Comparison of ENCODE assay signal across 1 cellular context in the genomic region with DNA sequence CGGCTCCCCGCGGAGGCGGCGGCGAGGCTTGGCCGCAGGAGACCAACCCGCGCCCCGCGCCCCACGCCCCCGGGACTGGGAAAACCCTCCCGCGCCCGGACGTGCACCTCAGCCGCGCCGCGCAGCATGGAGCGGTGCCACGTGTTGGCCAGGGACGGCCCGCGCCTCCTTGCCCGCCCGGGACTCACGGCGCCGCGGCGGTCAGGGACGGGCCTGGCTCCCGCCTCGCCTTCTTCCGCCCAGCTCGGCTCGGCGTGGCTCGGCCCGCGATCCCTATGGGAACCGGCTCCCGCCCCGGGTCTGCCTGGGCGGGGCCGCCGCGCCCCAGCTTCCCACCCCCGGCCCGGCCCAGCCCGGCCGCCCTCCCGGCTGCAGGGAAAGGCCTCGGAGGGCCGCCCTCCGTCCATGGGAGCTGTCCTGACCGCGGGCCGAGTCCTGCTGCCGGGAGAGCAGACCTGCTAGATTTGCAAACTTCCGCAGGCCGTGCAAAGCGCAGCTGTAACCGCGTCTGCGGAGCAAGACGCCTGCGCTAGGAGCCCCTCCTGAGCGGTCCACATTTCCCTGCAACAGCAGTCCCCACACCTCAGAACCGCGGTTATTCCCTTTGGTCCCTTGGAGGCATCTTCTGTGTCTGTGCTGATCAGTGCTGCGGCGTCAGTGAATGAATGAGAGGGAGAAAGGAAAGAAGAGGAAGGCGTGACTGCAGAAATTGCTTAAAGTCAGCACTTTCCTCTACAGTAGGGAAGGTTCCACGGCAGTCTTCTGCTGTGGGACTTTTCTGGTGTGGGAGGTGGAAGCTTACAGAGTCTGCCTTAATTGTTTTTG.
TF ChIP-seq lines count a peak whose summit lies in the region.

CDKL1 (minus strand) TSS at position 246 of the 825 bp plus-strand sequence. CDS start 1,013 bp downstream, outside the sequence.

TF ChIP-seq in HepG2, 621 proteins besides CTCF, POLR2A, EP300 and RAD21 (continued from another document and continues in another):
- TF ChIP-seq, protein P1, sequence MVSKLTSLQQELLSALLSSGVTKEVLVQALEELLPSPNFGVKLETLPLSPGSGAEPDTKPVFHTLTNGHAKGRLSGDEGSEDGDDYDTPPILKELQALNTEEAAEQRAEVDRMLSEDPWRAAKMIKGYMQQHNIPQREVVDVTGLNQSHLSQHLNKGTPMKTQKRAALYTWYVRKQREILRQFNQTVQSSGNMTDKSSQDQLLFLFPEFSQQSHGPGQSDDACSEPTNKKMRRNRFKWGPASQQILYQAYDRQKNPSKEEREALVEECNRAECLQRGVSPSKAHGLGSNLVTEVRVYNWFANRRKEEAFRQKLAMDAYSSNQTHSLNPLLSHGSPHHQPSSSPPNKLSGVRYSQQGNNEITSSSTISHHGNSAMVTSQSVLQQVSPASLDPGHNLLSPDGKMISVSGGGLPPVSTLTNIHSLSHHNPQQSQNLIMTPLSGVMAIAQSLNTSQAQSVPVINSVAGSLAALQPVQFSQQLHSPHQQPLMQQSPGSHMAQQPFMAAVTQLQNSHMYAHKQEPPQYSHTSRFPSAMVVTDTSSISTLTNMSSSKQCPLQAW (CRISPR knock-in tag; IDR thresholded peaks at IDR 0.05), result no peak
- TF ChIP-seq ZNF292 (CRISPR knock-in tag; IDR thresholded peaks at IDR 0.05; ENCODE audit: borderline replicate concordance, low read depth) (peak; percentile 83), KDM5A (IDR thresholded peaks at IDR 0.05; ENCODE audit: borderline replicate concordance, low read length) (no peak), ZNF749 (CRISPR knock-in tag; IDR thresholded peaks at IDR 0.05; ENCODE audit: borderline replicate concordance) (no peak), EEA1 (CRISPR knock-in tag; IDR thresholded peaks at IDR 0.05; ENCODE audit: borderline replicate concordance) (0 out of 2 replicates have a peak, but pooled peaks have one; percentile 39), ZNF260 (CRISPR knock-in tag; IDR thresholded peaks at IDR 0.05; ENCODE audit: borderline replicate concordance, low read depth) (no peak), ZNF766 (CRISPR knock-in tag; IDR thresholded peaks at IDR 0.05; ENCODE audit: borderline replicate concordance) (peak; percentile 84; the same call in 1 of the 2 replicates), ZBTB10 (CRISPR knock-in tag; IDR thresholded peaks at IDR 0.05; ENCODE audit: borderline replicate concordance) (peak; percentile 86), NFYB (CRISPR knock-in tag; IDR thresholded peaks at IDR 0.05) (0 out of 2 replicates have a peak, but pooled peaks have one; percentile 6), RBM22 (optimal IDR thresholded peaks at IDR 0.05; ENCODE audit: low read length) (no peak), SRSF9 (IDR thresholded peaks at IDR 0.05; ENCODE audit: borderline replicate concordance, insufficient read depth, low read depth, low read length, poor library complexity, severe bottlenecking) (no peak), MXI1 (IDR thresholded peaks at IDR 0.05; ENCODE audit: borderline replicate concordance, low read depth, low read length) (no peak), HDAC2 (CRISPR knock-in tag; IDR thresholded peaks at IDR 0.05) (no peak), RFX3 (CRISPR knock-in tag; IDR thresholded peaks at IDR 0.05) (no peak), PAWR (CRISPR knock-in tag; IDR thresholded peaks at IDR 0.05; ENCODE audit: borderline replicate concordance) (no peak), MTF1 (CRISPR knock-in tag; IDR thresholded peaks at IDR 0.05) (0 out of 2 replicates have a peak, but pooled peaks have one; percentile 59), MTF2 (CRISPR knock-in tag; IDR thresholded peaks at IDR 0.05; ENCODE audit: borderline replicate concordance) (no peak; the same call in 1 of the 2 replicates), JUN (CRISPR knock-in tag; IDR thresholded peaks at IDR 0.05) (no peak), ZSCAN5A (CRISPR knock-in tag; IDR thresholded peaks at IDR 0.05; ENCODE audit: borderline replicate concordance) (0 out of 2 replicates have a peak, but pooled peaks have one; percentile 80), MLLT10 (CRISPR knock-in tag; IDR thresholded peaks at IDR 0.05) (no peak), ZNF34 (CRISPR knock-in tag; IDR thresholded peaks at IDR 0.05; ENCODE audit: borderline replicate concordance) (no peak; the same call in 1 of the 2 replicates), SMAD1 (CRISPR knock-in tag; IDR thresholded peaks at IDR 0.05; ENCODE audit: borderline replicate concordance, low read depth) (no peak), SIX4 (CRISPR knock-in tag; IDR thresholded peaks at IDR 0.05) (no peak), TSC22D2 (CRISPR knock-in tag; IDR thresholded peaks at IDR 0.05; ENCODE audit: borderline replicate concordance) (no peak; the same call in 1 of the 2 replicates), TFDP2 (CRISPR knock-in tag; IDR thresholded peaks at IDR 0.05) (peak; percentile 89), BRCA1 (CRISPR knock-in tag; IDR thresholded peaks at IDR 0.05) (peak; percentile 76; the same call in 1 of the 2 replicates), SRSF4 (IDR thresholded peaks at IDR 0.05; ENCODE audit: low read depth, low read length, poor library complexity, severe bottlenecking) (no peak), ERF (CRISPR knock-in tag; IDR thresholded peaks at IDR 0.05) (peak; percentile 16; the same call in 1 of the 2 replicates), HMGXB4 (CRISPR knock-in tag; IDR thresholded peaks at IDR 0.05; ENCODE audit: borderline replicate concordance in 1 of 2, low read depth in 1 of 2) (0 out of 4 replicates have a peak, but pooled peaks of 1 of the 2 experiments have one; percentile 28), ZNF761 (CRISPR knock-in tag; conservative IDR thresholded peaks at IDR 0.05) (peak; percentile 72; the same call in 1 of the 2 replicates), MAZ (IDR thresholded peaks at IDR 0.05; ENCODE audit: borderline replicate concordance, low read depth, low read length) (no peak), MAZ (CRISPR knock-in tag; IDR thresholded peaks at IDR 0.05; ENCODE audit: low read depth) (no peak), ZNF570 (CRISPR knock-in tag; IDR thresholded peaks at IDR 0.05; ENCODE audit: borderline replicate concordance) (no peak), PBX2 (CRISPR knock-in tag; IDR thresholded peaks at IDR 0.05) (no peak)
- TF ChIP-seq, protein P2, sequence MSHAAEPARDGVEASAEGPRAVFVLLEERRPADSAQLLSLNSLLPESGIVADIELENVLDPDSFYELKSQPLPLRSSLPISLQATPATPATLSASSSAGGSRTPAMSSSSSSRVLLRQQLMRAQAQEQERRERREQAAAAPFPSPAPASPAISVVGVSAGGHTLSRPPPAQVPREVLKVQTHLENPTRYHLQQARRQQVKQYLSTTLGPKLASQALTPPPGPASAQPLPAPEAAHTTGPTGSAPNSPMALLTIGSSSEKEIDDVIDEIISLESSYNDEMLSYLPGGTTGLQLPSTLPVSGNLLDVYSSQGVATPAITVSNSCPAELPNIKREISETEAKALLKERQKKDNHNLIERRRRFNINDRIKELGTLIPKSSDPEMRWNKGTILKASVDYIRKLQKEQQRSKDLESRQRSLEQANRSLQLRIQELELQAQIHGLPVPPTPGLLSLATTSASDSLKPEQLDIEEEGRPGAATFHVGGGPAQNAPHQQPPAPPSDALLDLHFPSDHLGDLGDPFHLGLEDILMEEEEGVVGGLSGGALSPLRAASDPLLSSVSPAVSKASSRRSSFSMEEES (CRISPR knock-in tag; IDR thresholded peaks at IDR 0.05), result no peak
- TF ChIP-seq, protein P3, sequence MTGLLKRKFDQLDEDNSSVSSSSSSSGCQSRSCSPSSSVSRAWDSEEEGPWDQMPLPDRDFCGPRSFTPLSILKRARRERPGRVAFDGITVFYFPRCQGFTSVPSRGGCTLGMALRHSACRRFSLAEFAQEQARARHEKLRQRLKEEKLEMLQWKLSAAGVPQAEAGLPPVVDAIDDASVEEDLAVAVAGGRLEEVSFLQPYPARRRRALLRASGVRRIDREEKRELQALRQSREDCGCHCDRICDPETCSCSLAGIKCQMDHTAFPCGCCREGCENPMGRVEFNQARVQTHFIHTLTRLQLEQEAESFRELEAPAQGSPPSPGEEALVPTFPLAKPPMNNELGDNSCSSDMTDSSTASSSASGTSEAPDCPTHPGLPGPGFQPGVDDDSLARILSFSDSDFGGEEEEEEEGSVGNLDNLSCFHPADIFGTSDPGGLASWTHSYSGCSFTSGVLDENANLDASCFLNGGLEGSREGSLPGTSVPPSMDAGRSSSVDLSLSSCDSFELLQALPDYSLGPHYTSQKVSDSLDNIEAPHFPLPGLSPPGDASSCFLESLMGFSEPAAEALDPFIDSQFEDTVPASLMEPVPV (CRISPR knock-in tag; IDR thresholded peaks at IDR 0.05), result 0 out of 2 replicates have a peak, but pooled peaks have one; percentile 39
- TF ChIP-seq, protein P4, sequence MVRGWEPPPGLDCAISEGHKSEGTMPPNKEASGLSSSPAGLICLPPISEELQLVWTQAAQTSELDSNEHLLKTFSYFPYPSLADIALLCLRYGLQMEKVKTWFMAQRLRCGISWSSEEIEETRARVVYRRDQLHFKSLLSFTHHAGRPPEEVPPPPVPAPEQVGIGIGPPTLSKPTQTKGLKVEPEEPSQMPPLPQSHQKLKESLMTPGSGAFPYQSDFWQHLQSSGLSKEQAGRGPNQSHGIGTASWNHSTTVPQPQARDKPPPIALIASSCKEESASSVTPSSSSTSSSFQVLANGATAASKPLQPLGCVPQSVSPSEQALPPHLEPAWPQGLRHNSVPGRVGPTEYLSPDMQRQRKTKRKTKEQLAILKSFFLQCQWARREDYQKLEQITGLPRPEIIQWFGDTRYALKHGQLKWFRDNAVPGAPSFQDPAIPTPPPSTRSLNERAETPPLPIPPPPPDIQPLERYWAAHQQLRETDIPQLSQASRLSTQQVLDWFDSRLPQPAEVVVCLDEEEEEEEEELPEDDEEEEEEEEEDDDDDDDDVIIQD (CRISPR knock-in tag; IDR thresholded peaks at IDR 0.05; ENCODE audit: low read depth), result no peak
